In genomic region chr10:126663880-126664279, GRCh38 we compare ENCODE assay signal across 1 cellular context.
TF ChIP-seq lines count a peak whose summit lies in the region.

No MANE protein-coding gene starts in this region.

TF ChIP-seq in HepG2, 621 proteins besides CTCF, POLR2A, EP300 and RAD21:
- no peak for TF ChIP-seq ZBTB37 (CRISPR knock-in tag; IDR thresholded peaks at IDR 0.05)
